In the genomic region with DNA sequence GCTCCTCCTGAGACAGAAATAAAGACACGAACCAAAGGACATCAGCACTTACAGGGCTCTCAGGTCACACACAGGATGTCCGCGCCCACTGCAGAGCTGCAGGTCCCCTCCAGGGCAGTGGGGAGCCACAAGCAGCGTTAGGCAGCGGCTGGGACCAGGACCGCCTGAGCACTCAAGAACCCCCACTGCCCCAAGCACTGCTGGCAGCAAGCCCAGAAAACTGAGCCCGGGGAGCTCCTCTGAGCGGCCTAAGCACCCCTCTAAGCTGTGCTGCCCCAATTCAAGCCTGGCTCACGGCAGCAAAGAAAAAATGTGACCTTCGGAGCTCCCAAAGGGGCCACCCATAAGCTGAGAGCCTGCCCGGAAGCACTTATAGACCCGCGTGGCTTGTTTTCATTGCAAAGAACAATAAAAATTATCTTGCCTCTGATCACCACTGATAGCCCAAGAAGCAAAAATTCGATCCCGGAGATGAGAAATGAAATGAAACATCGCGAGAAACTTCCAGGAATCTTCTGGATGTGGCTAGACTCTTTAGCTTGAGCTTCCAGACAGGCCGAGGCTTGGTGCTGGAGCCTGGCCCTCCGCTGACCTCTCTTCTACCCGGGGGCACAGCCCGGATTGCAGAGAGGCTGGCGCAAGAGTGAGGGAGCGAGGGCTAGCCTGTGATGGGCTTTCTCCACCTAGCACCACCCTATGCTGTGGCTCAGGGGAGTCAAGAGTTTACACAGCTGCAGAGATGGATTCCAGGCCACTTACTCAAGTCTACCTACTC, we compare ENCODE assay signal across 14 cellular contexts. TPM values are rescaled to one million over a fixed set of nuclear protein-coding genes. Genes with fewer than 3 reads are reported as not detected.
DNase-seq lines count a peak whose midpoint lies in the region; ATAC-seq and TF ChIP-seq lines count a peak whose summit lies in the region.
"Had no signal": no experiment of that assay in that cellular context is flagged by ENCODE, and none has a peak within 500 bp of the region (broad histone marks: within the 10 kb centered on the region; RNA-seq: fewer than 3 reads in every experiment).

No MANE protein-coding gene starts in this region.

- DNase-seq in HFFc6 = no peak
- DNase-seq in SHP77 treated with DMSO at 0.1 percent for 48 hours (lab: John Stamatoyannopoulos, UW) = peak; percentile 7
- DNase-seq in fibroblast of villous mesenchyme (ENCODE audit: low read depth) = peak; percentile 47
- no peak for DNase-seq in gastrocnemius medialis
- no peak for DNase-seq in iPS-NIHi11 (ENCODE audit: low spot score)
- no peak for DNase-seq in C1 segment of cervical spinal cord (lab: John Stamatoyannopoulos, UW)
- DNase-seq in superior temporal gyrus (ENCODE audit: extremely low spot score) = no peak
- DNase-seq in CD4-positive, alpha-beta memory T cell = no peak
- DNase-seq: activated CD4-positive, alpha-beta T cell treated with anti-CD3 and anti-CD28 coated beads, Interleukin-2, amount 10 ng/mL, durations not matched to agents 24 days and 14 days; activated naive CD4-positive, alpha-beta T cell treated with Interleukin-2 at 50 U/mL for 16 hours; hippocampal formation; naive thymus-derived CD4-positive, alpha-beta T cell; NCI-H1417 treated with DMSO at 0.1 percent for 48 hours; stimulated activated naive CD4-positive, alpha-beta T cell treated with Interleukin-2 at 50 U/mL for 16 hours had no signal

- no peaks in the 10 kb centered on the region for H3K27me3 ChIP-seq in gastrocnemius medialis
- H3K27me3 ChIP-seq in CD4-positive, alpha-beta memory T cell (ENCODE audit: insufficient read depth, low read length) = no peaks in the 10 kb centered on the region

- peaks cover 33% of the 10 kb centered on the region in 2 donors for H3K4me1 ChIP-seq in gastrocnemius medialis
- peaks cover 18% of the 10 kb centered on the region for H3K4me1 ChIP-seq in CD4-positive, alpha-beta memory T cell (ENCODE audit: insufficient read depth, low read length)

- peaks cover 0 to 54% of the 10 kb centered on the region in 2 donors for H3K36me3 ChIP-seq in gastrocnemius medialis
- peaks cover 57% of the 10 kb centered on the region for H3K36me3 ChIP-seq in CD4-positive, alpha-beta memory T cell (ENCODE audit: insufficient read depth, low read length)

- peak overlapping the region; percentile 42; the same call in 1 of the 2 replicates for H3K27ac Mint-ChIP-seq in HFFc6
- no peak overlapping the region for H3K27ac Mint-ChIP-seq in CD4-positive, alpha-beta memory T cell
- H3K27ac Mint-ChIP-seq: activated CD4-positive, alpha-beta T cell treated with anti-CD3 and anti-CD28 coated beads, Interleukin-2, amount 10 ng/mL, durations not matched to agents 24 days and 14 days; naive thymus-derived CD4-positive, alpha-beta T cell had no signal

- in situ Hi-C loops in gastrocnemius medialis (cut with MboI; ENCODE audit: low sequenced_read_pairs in 4 of 4) = no loop called here

- peaks cover 63% of the 10 kb centered on the region for H3K4me1 Mint-ChIP-seq in HFFc6 (ENCODE audit: low read depth)
- peaks cover 6 to 26% (median 16%) of the 10 kb centered on the region in 4 donors for H3K4me1 Mint-ChIP-seq in CD4-positive, alpha-beta memory T cell

- no peak overlapping the region for H3K4me3 Mint-ChIP-seq in HFFc6
- no peak overlapping the region for H3K4me3 Mint-ChIP-seq in CD4-positive, alpha-beta memory T cell
- H3K4me3 Mint-ChIP-seq: activated CD4-positive, alpha-beta T cell treated with anti-CD3 and anti-CD28 coated beads, Interleukin-2, amount 10 ng/mL, durations not matched to agents 24 days and 14 days; naive thymus-derived CD4-positive, alpha-beta T cell had no signal

- no peak for TF ChIP-seq POLR2A in gastrocnemius medialis (IDR thresholded peaks at IDR 0.05)

- no peaks in the 10 kb centered on the region; the same call in 1 of the 2 replicates for H3K27me3 Mint-ChIP-seq in HFFc6 (ENCODE audit: insufficient read depth)
- H3K27me3 Mint-ChIP-seq in CD4-positive, alpha-beta memory T cell = no peaks in the 10 kb centered on the region
- H3K27me3 Mint-ChIP-seq: activated CD4-positive, alpha-beta T cell treated with anti-CD3 and anti-CD28 coated beads, Interleukin-2, amount 10 ng/mL, durations not matched to agents 24 days and 14 days; naive thymus-derived CD4-positive, alpha-beta T cell had no signal

- H3K9me3 ChIP-seq in gastrocnemius medialis = no peaks in the 10 kb centered on the region
- no peaks in the 10 kb centered on the region for H3K9me3 ChIP-seq in CD4-positive, alpha-beta memory T cell (ENCODE audit: control insufficient read depth in 1 of 2, low read length in 2 of 2)

- CTCF ChIA-PET in CD4-positive, alpha-beta memory T cell (lab: Charles Lee; ENCODE audit: partially characterized antibody) = no interaction called here

- TF ChIP-seq CTCF in HFFc6 (IDR thresholded peaks at IDR 0.05) (no peak), fibroblast of villous mesenchyme (IDR thresholded peaks at IDR 0.05; ENCODE audit: insufficient read depth, low read depth, low read length) (no peak), gastrocnemius medialis (IDR thresholded peaks at IDR 0.05 in 4 of 5, conservative IDR thresholded peaks at IDR 0.05 in 1 of 5) (no peak)

- H3K4me3 ChIP-seq in fibroblast of villous mesenchyme (ENCODE audit: low read depth, low read length) (no peak overlapping the region), gastrocnemius medialis (no peak overlapping the region)
- no peak overlapping the region for H3K4me3 ChIP-seq in CD4-positive, alpha-beta memory T cell (ENCODE audit: low read length in 2 of 2)

- intact Hi-C loops in gastrocnemius medialis (cut with DNase I; ENCODE audit: low total_unique reads) = loop anchor here (10.0 kb wide), 1 partner anchor 257 kb away; no protein-coding TSS in a partner anchor
- intact Hi-C loops in CD4-positive, alpha-beta memory T cell (cut with micrococcal nuclease) = no loop called here

- no peaks in the 10 kb centered on the region for H3K9me3 Mint-ChIP-seq in HFFc6
- no peaks in the 10 kb centered on the region for H3K9me3 Mint-ChIP-seq in CD4-positive, alpha-beta memory T cell
- H3K9me3 Mint-ChIP-seq: activated CD4-positive, alpha-beta T cell treated with anti-CD3 and anti-CD28 coated beads, Interleukin-2, amount 10 ng/mL, durations not matched to agents 24 days and 14 days had no signal

- H3K36me3 Mint-ChIP-seq in HFFc6 (ENCODE audit: low read depth) = peaks cover 49% of the 10 kb centered on the region
- H3K36me3 Mint-ChIP-seq in CD4-positive, alpha-beta memory T cell = peaks cover 17 to 55% of the 10 kb centered on the region in 2 donors

- ATAC-seq in gastrocnemius medialis = no peak
- ATAC-seq: naive thymus-derived CD4-positive, alpha-beta T cell had no signal

- peak overlapping the region in 3 of 4 donors; percentile 24 to 96 (median 33) for H3K27ac ChIP-seq in gastrocnemius medialis
- H3K27ac ChIP-seq in CD4-positive, alpha-beta memory T cell (ENCODE audit: low read depth, low read length) = no peak overlapping the region

- POLR2A ChIA-PET in CD4-positive, alpha-beta memory T cell (lab: Charles Lee; ENCODE audit: partially characterized antibody) = no interaction called here

RNA-seq across cellular contexts. Expression of gene DPP9, which starts 6.3 kb away (rescaled TPM):
- 10 to 100 TPM; 68.4 to 82.2 (median 80.1) TPM for total RNA-seq in HFFc6 (2021; fragmentation: NEBNext Ultra II Directional; extraction: Animal tissue kit (Norgen Biotek cat#: 25700))
- total RNA-seq in fibroblast of villous mesenchyme = 30.7 and 47.0 TPM in 2 replicates
- 100 to 1,000 TPM in 3 of 4 donors, 10 to 100 TPM in 1; 92.6 to 208 (median 148) TPM for total RNA-seq in gastrocnemius medialis
- 10 to 100 TPM; 86.9 to 93.9 TPM for total RNA-seq in CD4-positive, alpha-beta memory T cell
- 10 to 100 TPM; 10.7 to 31.6 TPM for polyA plus RNA-seq in CD4-positive, alpha-beta memory T cell

RNA-seq across cellular contexts. Expression of gene MYDGF, which starts 47.2 kb away (rescaled TPM):
- total RNA-seq in HFFc6 (2021; fragmentation: NEBNext Ultra II Directional; extraction: Animal tissue kit (Norgen Biotek cat#: 25700)) = 100 to 1,000 TPM; 266 to 322 (median 283) TPM
- total RNA-seq in fibroblast of villous mesenchyme (179 and 205 TPM in 2 replicates), gastrocnemius medialis (10 to 100 TPM in 2 of 4 donors, 1 to 10 TPM in 2; 8.0 to 12.9 (median 10.1) TPM)
- total RNA-seq in CD4-positive, alpha-beta memory T cell = 10 to 100 TPM; 43.0 to 46.4 TPM
- 100 to 1,000 TPM; 128 to 199 TPM for polyA plus RNA-seq in CD4-positive, alpha-beta memory T cell

Comparison
In these comparisons a context has a peak if more than half of its experiments do, and no peak if none do; other contexts are left out.
1. DNase-seq: peak in SHP77 treated with DMSO at 0.1 percent for 48 hours (single experiment) and fibroblast of villous mesenchyme (single experiment); none in HFFc6 (single experiment), gastrocnemius medialis (0 of 2), iPS-NIHi11 (single experiment), C1 segment of cervical spinal cord (0 of 14), superior temporal gyrus (single experiment) and CD4-positive, alpha-beta memory T cell (0 of 5).